Comparison of ENCODE assay signal across 13 cellular contexts in genomic region chr1:203075249-203076030, GRCh38. TPM values are rescaled to one million over a fixed set of nuclear protein-coding genes. Genes with fewer than 3 reads are reported as not detected.
DNase-seq lines count a peak whose midpoint lies in the region; ATAC-seq and TF ChIP-seq lines count a peak whose summit lies in the region.
"Had no signal": no experiment of that assay in that cellular context is flagged by ENCODE, and none has a peak within 500 bp of the region (broad histone marks: within the 10 kb centered on the region; RNA-seq: fewer than 3 reads in every experiment).

No MANE protein-coding gene starts in this region.

- H3K4me3 ChIP-seq in HL-60 (replicated peaks; ENCODE audit: insufficient read depth, low read length) (peak overlapping the region; percentile 17; the same call in 1 of the 2 replicates), iPS-18c (ENCODE audit: insufficient read depth, low read depth, low read length) (peak overlapping the region; percentile 44), skeletal muscle tissue (ENCODE audit: low read length in 3 of 3) (peak overlapping the region in 2 of 3 donors; percentile 6 to 33), BE2C (ENCODE audit: low read depth, low read length) (no peak overlapping the region)

- H3K4me1 ChIP-seq in skeletal muscle tissue (ENCODE audit: control insufficient read depth in 3 of 3, insufficient read depth in 3 of 3, low read length in 3 of 3) (peaks cover 20 to 42% (median 40%) of the 10 kb centered on the region in 3 donors), BE2C (no peaks in the 10 kb centered on the region)

- in situ Hi-C loops in GM13977 (cut with MboI; ENCODE audit: low pct_unique_long_range_greater_than_20kb, low sequenced_read_pairs, unreplicated experiment): no loop called here

- DNase-seq in HL-60 (ENCODE audit: low read depth in 1 of 2, low spot score in 1 of 2) (no peak), glomerular visceral epithelial cell (ENCODE audit: extremely low spot score) (no peak), GM13977 (ENCODE audit: low spot score) (no peak), BE2C (no peak)
- peak; percentile 57 for DNase-seq in activated naive CD8-positive, alpha-beta T cell treated with anti-CD3 and anti-CD28 coated beads, Interleukin-2, amount 10 ng/mL, durations not matched to agents 7 days and 5 days
- DNase-seq: DMS53; effector CD8-positive, alpha-beta T cell; left cardiac atrium; NCI-H510A treated with DMSO at 0.1 percent for 48 hours had no signal

- H3K27ac ChIP-seq in HL-60 (replicated peaks) (peak overlapping the region; percentile 48), skeletal muscle tissue (ENCODE audit: low read depth, low read length) (no peak overlapping the region)

- peak; percentile 76 for ATAC-seq in activated naive CD8-positive, alpha-beta T cell treated with anti-CD3 and anti-CD28 coated beads, Interleukin-2, amount 10 ng/mL, durations not matched to agents 7 days and 5 days (ENCODE audit: low read depth)
- no peak for ATAC-seq in GM21423 (IDR thresholded peaks at IDR 0.05; ENCODE audit: unreplicated experiment)

- H3K27me3 ChIP-seq in HL-60 (ENCODE audit: insufficient read depth, poor library complexity, severe bottlenecking) (no peaks in the 10 kb centered on the region), skeletal muscle tissue (ENCODE audit: control insufficient read depth in 3 of 3, insufficient read depth in 3 of 3, low read length in 3 of 3) (peaks cover 0 to 12% (median 0%) of the 10 kb centered on the region in 3 donors), BE2C (no peaks in the 10 kb centered on the region)

- peaks cover 6 to 9% (median 8%) of the 10 kb centered on the region in 3 donors for H3K36me3 ChIP-seq in skeletal muscle tissue (ENCODE audit: control insufficient read depth in 3 of 3, insufficient read depth in 3 of 3, low read length in 3 of 3)
- no peaks in the 10 kb centered on the region for H3K36me3 ChIP-seq in BE2C

- H3K9me3 Mint-ChIP-seq in activated naive CD8-positive, alpha-beta T cell treated with anti-CD3 and anti-CD28 coated beads, Interleukin-2, amount 10 ng/mL, durations not matched to agents 7 days and 5 days: no peaks in the 10 kb centered on the region
- H3K9me3 Mint-ChIP-seq: activated T-helper 1 cell treated with anti-CD3 and anti-CD28 coated beads, Interleukin-12 subunit alpha, Interleukin-12 subunit beta, Interleukin-2, Interleukin-4 antibody, amounts not matched to agents 30 ng/mL and 10 ng/mL and 1 ng/mL, durations not matched to agents 14 hours and 24 hours and 36 hours had no signal

- peaks cover 8% of the 10 kb centered on the region for H3K4me1 Mint-ChIP-seq in activated naive CD8-positive, alpha-beta T cell treated with anti-CD3 and anti-CD28 coated beads, Interleukin-2, amount 10 ng/mL, durations not matched to agents 7 days and 5 days

- no peak overlapping the region for H3K9ac ChIP-seq in skeletal muscle tissue (ENCODE audit: low read depth in 1 of 3, low read length in 3 of 3)

- H3K9me3 ChIP-seq in iPS-18c (ENCODE audit: control insufficient read depth, insufficient read depth, low read length): no peaks in the 10 kb centered on the region
- H3K9me3 ChIP-seq in skeletal muscle tissue (ENCODE audit: control insufficient read depth in 3 of 3, low read length in 3 of 3): no peaks in the 10 kb centered on the region
- H3K9me3 ChIP-seq in BE2C: no peaks in the 10 kb centered on the region; the same call in 1 of the 2 replicates

- POLR2A ChIA-PET in activated naive CD8-positive, alpha-beta T cell treated with anti-CD3 and anti-CD28 coated beads, Interleukin-2, amount 10 ng/mL, durations not matched to agents 7 days and 5 days (lab: Charles Lee): no interaction called here

- peaks cover 16% of the 10 kb centered on the region for H3K27me3 Mint-ChIP-seq in activated naive CD8-positive, alpha-beta T cell treated with anti-CD3 and anti-CD28 coated beads, Interleukin-2, amount 10 ng/mL, durations not matched to agents 7 days and 5 days

- TF ChIP-seq CTCF in HL-60 (IDR thresholded peaks at IDR 0.05; ENCODE audit: insufficient read depth, low read length) (no peak), GM13977 (IDR thresholded peaks at IDR 0.05; ENCODE audit: extremely low read depth, insufficient read depth, missing control alignments) (no peak), BE2C (IDR thresholded peaks at IDR 0.05; ENCODE audit: low read depth, low read length) (no peak)

- H3K27ac Mint-ChIP-seq in activated naive CD8-positive, alpha-beta T cell treated with anti-CD3 and anti-CD28 coated beads, Interleukin-2, amount 10 ng/mL, durations not matched to agents 7 days and 5 days: no peak overlapping the region

- peak overlapping the region; percentile 35 for H3K4me3 Mint-ChIP-seq in activated naive CD8-positive, alpha-beta T cell treated with anti-CD3 and anti-CD28 coated beads, Interleukin-2, amount 10 ng/mL, durations not matched to agents 7 days and 5 days
- H3K4me3 Mint-ChIP-seq: activated T-helper 1 cell treated with anti-CD3 and anti-CD28 coated beads, Interleukin-12 subunit alpha, Interleukin-12 subunit beta, Interleukin-2, Interleukin-4 antibody, amounts not matched to agents 30 ng/mL and 10 ng/mL and 1 ng/mL, durations not matched to agents 14 hours and 24 hours and 36 hours had no signal

- peaks cover 27% of the 10 kb centered on the region for H3K36me3 Mint-ChIP-seq in activated naive CD8-positive, alpha-beta T cell treated with anti-CD3 and anti-CD28 coated beads, Interleukin-2, amount 10 ng/mL, durations not matched to agents 7 days and 5 days

RNA-seq across cellular contexts. Expression of gene MYOG, which starts 10.4 kb away (rescaled TPM):
- total RNA-seq in activated naive CD8-positive, alpha-beta T cell treated with anti-CD3 and anti-CD28 coated beads, Interleukin-2, amount 10 ng/mL, durations not matched to agents 7 days and 5 days: not detected
- total RNA-seq in skeletal muscle tissue: 247 TPM
- polyA plus RNA-seq in BE2C (2012; ENCODE audit: insufficient read depth, insufficient read length, low read depth): not detected
- total RNA-seq: activated T-helper 1 cell treated with anti-CD3 and anti-CD28 coated beads, Interleukin-12 subunit alpha, Interleukin-12 subunit beta, Interleukin-2, Interleukin-4 antibody, amounts not matched to agents 30 ng/mL and 10 ng/mL and 1 ng/mL, durations not matched to agents 14 hours and 24 hours and 36 hours; left cardiac atrium had no signal

RNA-seq across cellular contexts. Expression of gene PPFIA4, which starts 49.1 kb away (rescaled TPM):
- total RNA-seq in activated naive CD8-positive, alpha-beta T cell treated with anti-CD3 and anti-CD28 coated beads, Interleukin-2, amount 10 ng/mL, durations not matched to agents 7 days and 5 days: 10 to 100 TPM; 48.5 to 56.0 TPM
- 15.7 TPM for total RNA-seq in skeletal muscle tissue
- polyA plus RNA-seq in BE2C (2012; ENCODE audit: insufficient read depth, insufficient read length, low read depth): 3.7 TPM

RNA-seq across cellular contexts. Expression of gene ADORA1, which starts 52.1 kb away (rescaled TPM):
- total RNA-seq in activated naive CD8-positive, alpha-beta T cell treated with anti-CD3 and anti-CD28 coated beads, Interleukin-2, amount 10 ng/mL, durations not matched to agents 7 days and 5 days: not detected
- total RNA-seq in skeletal muscle tissue: 2.1 TPM
- 17.3 TPM for polyA plus RNA-seq in BE2C (2012; ENCODE audit: insufficient read depth, insufficient read length, low read depth)
- total RNA-seq: activated T-helper 1 cell treated with anti-CD3 and anti-CD28 coated beads, Interleukin-12 subunit alpha, Interleukin-12 subunit beta, Interleukin-2, Interleukin-4 antibody, amounts not matched to agents 30 ng/mL and 10 ng/mL and 1 ng/mL, durations not matched to agents 14 hours and 24 hours and 36 hours had no signal

Comparison
In these comparisons a context has a peak if more than half of its experiments do, and no peak if none do; other contexts are left out.
1. RNA of gene MYOG, which starts 10.4 kb away (total RNA-seq): 247 TPM in skeletal muscle tissue (single experiment); not detected in activated naive CD8-positive, alpha-beta T cell treated with anti-CD3 and anti-CD28 coated beads, Interleukin-2, amount 10 ng/mL, durations not matched to agents 7 days and 5 days; every median in the first group is over 100 times any median in the second.